23 cellular contexts compared by ENCODE assay signal in the genomic region with DNA sequence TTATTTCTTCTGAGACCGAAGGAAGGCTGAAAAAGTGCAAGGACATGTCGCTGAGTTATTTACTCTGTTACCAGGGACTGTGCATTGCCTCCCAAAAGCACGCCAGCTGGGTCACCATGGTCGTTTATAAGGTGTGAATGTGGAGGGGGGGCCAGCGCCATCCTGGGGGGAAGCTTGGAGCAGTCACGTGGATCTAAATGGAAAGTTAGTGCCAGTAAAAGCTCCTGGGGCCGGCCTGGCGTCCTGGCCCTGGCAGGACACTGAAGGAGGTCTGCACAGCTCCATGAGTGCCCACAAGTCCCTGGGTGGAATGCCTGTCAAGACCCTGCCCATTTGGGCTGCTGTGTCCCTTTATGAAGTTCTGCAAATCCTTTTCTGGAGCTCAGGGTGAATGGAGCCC.
DNase-seq lines count a peak whose midpoint lies in the region; ATAC-seq, FAIRE-seq and TF ChIP-seq lines count a peak whose summit lies in the region.
"Had no signal": no experiment of that assay in that cellular context is flagged by ENCODE, and none has a peak within 500 bp of the region (broad histone marks: within the 10 kb centered on the region; RNA-seq: fewer than 3 reads in every experiment).

No MANE protein-coding gene starts in this region.

- H3K36me3 ChIP-seq in BLaER1, result no peaks in the 10 kb centered on the region
- no peaks in the 10 kb centered on the region for H3K36me3 ChIP-seq in GM23338 (ENCODE audit: insufficient read depth)
- H3K36me3 ChIP-seq in H1 (ENCODE audit: control insufficient read depth in 2 of 4, insufficient read depth in 4 of 4, low read length in 3 of 4), result no peaks in the 10 kb centered on the region; a peak in 1 of 8 replicates
- H3K36me3 ChIP-seq in mesendoderm (ENCODE audit: control insufficient read depth, insufficient read depth, low read length), result no peaks in the 10 kb centered on the region
- H3K36me3 ChIP-seq: BE2C had no signal

- H3K4me1 Mint-ChIP-seq in GM23338, result peaks cover 6% of the 10 kb centered on the region; the same call in 1 of the 3 replicates
- H3K4me1 Mint-ChIP-seq in CD4-positive, alpha-beta T cell (ENCODE audit: low read depth), result peaks cover 5% of the 10 kb centered on the region
- H3K4me1 Mint-ChIP-seq in activated T-cell treated with anti-CD3 and anti-CD28 coated beads, Interleukin-2, amount 50 U/mL, for 4 hours (ENCODE audit: low read depth), result peaks cover 11% of the 10 kb centered on the region

- no peak overlapping the region for H2BK12ac ChIP-seq in H1 (ENCODE audit: low read depth, low read length)

- POLR2A ChIA-PET in H1 (lab: Charles Lee; ENCODE audit: partially characterized antibody), result no interaction called here
- POLR2A ChIA-PET in CD4-positive, alpha-beta T cell (lab: Charles Lee), result no interaction called here

- no peak overlapping the region for H2BK15ac ChIP-seq in H1 (ENCODE audit: low read length)
- no peak overlapping the region for H2BK15ac ChIP-seq in mesendoderm (replicated peaks; ENCODE audit: low read depth)

- no peak overlapping the region for H3K4me3 Mint-ChIP-seq in GM23338
- no peak overlapping the region for H3K4me3 Mint-ChIP-seq in CD4-positive, alpha-beta T cell
- no peak overlapping the region for H3K4me3 Mint-ChIP-seq in activated T-cell treated with anti-CD3 and anti-CD28 coated beads, Interleukin-2, amount 50 U/mL, for 4 hours
- H3K4me3 Mint-ChIP-seq: CD4-positive, CD25-positive, alpha-beta regulatory T cell; CD8-positive, alpha-beta memory T cell had no signal

- H4K91ac ChIP-seq in H1 (replicated peaks; ENCODE audit: insufficient read length, low read length), result no peak overlapping the region

- FAIRE-seq in H1 (lab: Jason Lieb, UNC), result no peak
- FAIRE-seq: A549, D721Med, GM12878, GM19239 had no signal

- no peaks in the 10 kb centered on the region for H4K20me1 ChIP-seq in BLaER1
- H4K20me1 ChIP-seq in GM23338 (replicated peaks; ENCODE audit: insufficient read depth), result no peaks in the 10 kb centered on the region
- no peaks in the 10 kb centered on the region for H4K20me1 ChIP-seq in H1 (replicated peaks in 1 of 2; ENCODE audit: control insufficient read depth in 1 of 2, insufficient read depth in 2 of 2, low read length in 2 of 2)

- peaks cover 5% of the 10 kb centered on the region; the same call in 1 of the 2 replicates for H3K9me2 ChIP-seq in GM23338 (ENCODE audit: insufficient read depth)

- H3K9me3 ChIP-seq in BLaER1, result no peaks in the 10 kb centered on the region
- H3K9me3 ChIP-seq in H1 (ENCODE audit: insufficient read depth in 2 of 2, low read depth in 1 of 2, low read length in 1 of 2), result peaks cover 0 to 2% of the 10 kb centered on the region in 2 experiments; a peak in 1 of 4 replicates
- no peaks in the 10 kb centered on the region for H3K9me3 ChIP-seq in CD4-positive, alpha-beta T cell (ENCODE audit: control insufficient read depth, low read length)

- TF ChIP-seq EP300 in H1 (IDR thresholded peaks at IDR 0.05; ENCODE audit: borderline replicate concordance in 1 of 2, low read depth in 2 of 2, low read length in 2 of 2), result no peak

- DNase-seq in GM23338 (ENCODE audit: low spot score) (no peak), H1 (ENCODE audit: low read depth in 1 of 2, low spot score in 2 of 2) (no peak), mesendoderm (no peak), substantia nigra (lab: John Stamatoyannopoulos, UW) (no peak), hippocampal formation (lab: John Stamatoyannopoulos, UW) (no peak)
- DNase-seq in CD4-positive, alpha-beta T cell, result no peak
- no peak for DNase-seq in activated T-cell treated with anti-CD3 and anti-CD28 coated beads, Interleukin-2, amount 50 U/mL, for 4 hours
- DNase-seq: 8988T; AML-193; BE2C; CD4-positive, CD25-positive, alpha-beta regulatory T cell; CD8-positive, alpha-beta memory T cell; DMS 273 treated with DMSO at 0.1 percent for 48 hours; DMS79; GDM1; GOT3; HCEC 1CT had no signal

- H2BK5ac ChIP-seq in H1 (ENCODE audit: low read depth, low read length) (no peak overlapping the region), mesendoderm (ENCODE audit: low read length) (no peak overlapping the region)

- intact Hi-C loops in CD4-positive, alpha-beta T cell (cut with DNase I, micrococcal nuclease), result no loop called here

- TF ChIP-seq POLR2A in H1 (IDR thresholded peaks at IDR 0.05; ENCODE audit: control extremely low read depth in 1 of 2, low read depth in 2 of 2, low read length in 2 of 2), result no peak

- no peaks in the 10 kb centered on the region for H3K23me2 ChIP-seq in H1 (ENCODE audit: low read depth, low read length)

- H3K79me1 ChIP-seq in H1 (ENCODE audit: low read depth, low read length) (no peaks in the 10 kb centered on the region), mesendoderm (ENCODE audit: low read length) (no peaks in the 10 kb centered on the region)

- H3K36me3 Mint-ChIP-seq in GM23338 (ENCODE audit: low read depth), result no peaks in the 10 kb centered on the region
- H3K36me3 Mint-ChIP-seq in CD4-positive, alpha-beta T cell (ENCODE audit: low read depth), result no peaks in the 10 kb centered on the region
- H3K36me3 Mint-ChIP-seq in activated T-cell treated with anti-CD3 and anti-CD28 coated beads, Interleukin-2, amount 50 U/mL, for 4 hours (ENCODE audit: insufficient read depth), result no peaks in the 10 kb centered on the region
- H3K36me3 Mint-ChIP-seq: CD4-positive, CD25-positive, alpha-beta regulatory T cell; CD8-positive, alpha-beta memory T cell had no signal

- TF ChIP-seq CTCF in GM23338 (conservative IDR thresholded peaks at IDR 0.05; ENCODE audit: low read depth in 2 of 2), result no peak
- TF ChIP-seq CTCF in H1 (IDR thresholded peaks at IDR 0.05; ENCODE audit: control extremely low read depth in 1 of 3, insufficient read depth in 1 of 3, low read depth in 1 of 3, low read length in 3 of 3), result no peak
- TF ChIP-seq CTCF in CD4-positive, alpha-beta T cell (IDR thresholded peaks at IDR 0.05), result no peak

- H3K79me2 ChIP-seq in GM23338 (replicated peaks; ENCODE audit: insufficient read depth) (no peaks in the 10 kb centered on the region), H1 (ENCODE audit: control insufficient read depth in 1 of 2, insufficient read depth in 2 of 2, low read length in 2 of 2) (no peaks in the 10 kb centered on the region), mesendoderm (ENCODE audit: control insufficient read depth, insufficient read depth, low read length) (no peaks in the 10 kb centered on the region)

- H3K23ac ChIP-seq in H1 (ENCODE audit: insufficient read length), result no peak overlapping the region
- peak overlapping the region; percentile 45 for H3K23ac ChIP-seq in mesendoderm (ENCODE audit: low read length)

- H3K27ac ChIP-seq in BLaER1 (peak overlapping the region; percentile 66), GM23338 (ENCODE audit: low read depth) (no peak overlapping the region), H1 (ENCODE audit: low read depth, low read length) (no peak overlapping the region), mesendoderm (ENCODE audit: low read depth, low read length) (no peak overlapping the region), substantia nigra (ENCODE audit: low read depth, low read length, poor library complexity, severe bottlenecking) (no peak overlapping the region)
- no peak overlapping the region for H3K27ac ChIP-seq in CD4-positive, alpha-beta T cell (ENCODE audit: low read depth, low read length)
- H3K27ac ChIP-seq: A549, C4-2B had no signal

- H3K4me3 ChIP-seq in BLaER1 (no peak overlapping the region), GM23338 (no peak overlapping the region), H1 (ENCODE audit: extremely low read depth in 1 of 4, insufficient read depth in 2 of 4, low read depth in 3 of 4, low read length in 4 of 4) (no peak overlapping the region), mesendoderm (ENCODE audit: low read length) (no peak overlapping the region)
- H3K4me3 ChIP-seq: A549, GM12878 had no signal

- H4K5ac ChIP-seq in H1 (ENCODE audit: insufficient read length, low read depth, low read length) (no peak overlapping the region), mesendoderm (ENCODE audit: low read length) (no peak overlapping the region)

- no peak overlapping the region for H3K27ac Mint-ChIP-seq in GM23338
- H3K27ac Mint-ChIP-seq in CD4-positive, alpha-beta T cell, result no peak overlapping the region
- H3K27ac Mint-ChIP-seq: CD4-positive, CD25-positive, alpha-beta regulatory T cell had no signal

- CTCF ChIA-PET in H1 (lab: Charles Lee; ENCODE audit: partially characterized antibody), result interaction anchor here (0.6 to 2.7 kb wide), 22 partner anchors 10 to 670 kb away, joined by 3 to 16 read pairs (median 4); no protein-coding TSS in a partner anchor
- CTCF ChIA-PET in CD4-positive, alpha-beta T cell (lab: Charles Lee), result no interaction called here

- peaks cover 2% of the 10 kb centered on the region; the same call in 1 of the 3 replicates for H3K9me3 Mint-ChIP-seq in GM23338
- H3K9me3 Mint-ChIP-seq in CD4-positive, alpha-beta T cell, result no peaks in the 10 kb centered on the region
- H3K9me3 Mint-ChIP-seq in activated T-cell treated with anti-CD3 and anti-CD28 coated beads, Interleukin-2, amount 50 U/mL, for 4 hours, result no peaks in the 10 kb centered on the region
- H3K9me3 Mint-ChIP-seq: CD8-positive, alpha-beta memory T cell had no signal

- H3K4me2 ChIP-seq in BLaER1 (peak overlapping the region; percentile 92), GM23338 (no peak overlapping the region), H1 (ENCODE audit: insufficient read depth in 1 of 2, low read depth in 2 of 2, low read length in 2 of 2) (no peak overlapping the region), mesendoderm (ENCODE audit: low read length) (no peak overlapping the region)
- H3K4me2 ChIP-seq: A549 had no signal

- no peaks in the 10 kb centered on the region for H3F3A ChIP-seq in GM23338 (replicated peaks; ENCODE audit: low read depth)

- peak overlapping the region; percentile 32; the same call in 1 of the 2 replicates for H2AFZ ChIP-seq in GM23338
- H2AFZ ChIP-seq in H1 (ENCODE audit: low read length), result no peak overlapping the region

- H3K4ac ChIP-seq in H1 (replicated peaks; ENCODE audit: insufficient read length, low read depth, low read length), result no peak overlapping the region
- no peak overlapping the region for H3K4ac ChIP-seq in mesendoderm (ENCODE audit: low read depth, low read length)

- 71% methylated on average over 8 of the region's 8 CpGs; no CpG with 5 or more reads in 1 of the 2 experiments for WGBS in H1 (ENCODE audit: extremely low coverage in 1 of 2, insufficient coverage in 1 of 2, insufficient read length in 1 of 2, insufficient replicate concordance in 2 of 2, low coverage in 1 of 2, low lambda C conversion rate in 2 of 2, missing lambda C conversion rate in 1 of 2), 2 experiments
- no CpG with 5 or more reads among the region's 8 CpGs for WGBS in mesendoderm (ENCODE audit: extremely low coverage, insufficient coverage, low lambda C conversion rate)

- ATAC-seq in GM23338, result no peak
- no peak for ATAC-seq in CD4-positive, alpha-beta T cell (ENCODE audit: poor library complexity)
- ATAC-seq in activated T-cell treated with anti-CD3 and anti-CD28 coated beads, Interleukin-2, amount 50 U/mL, for 4 hours, result no peak
- ATAC-seq: GM12878 had no signal

- H3K56ac ChIP-seq in H1 (replicated peaks; ENCODE audit: insufficient read length, low read depth, low read length) (no peak overlapping the region), mesendoderm (ENCODE audit: low read length) (no peak overlapping the region)

- H3K14ac ChIP-seq in H1 (ENCODE audit: insufficient read length), result no peak overlapping the region

- H3K27me3 ChIP-seq in BLaER1, result no peaks in the 10 kb centered on the region
- no peaks in the 10 kb centered on the region for H3K27me3 ChIP-seq in GM23338 (ENCODE audit: insufficient read depth)
- H3K27me3 ChIP-seq in H1 (replicated peaks in 1 of 4; ENCODE audit: control insufficient read depth in 3 of 4, extremely low read depth in 1 of 4, insufficient read depth in 3 of 4, low read length in 3 of 4), result no peaks in the 10 kb centered on the region
- no peaks in the 10 kb centered on the region for H3K27me3 ChIP-seq in mesendoderm (ENCODE audit: insufficient read depth, low read length, poor library complexity)
- peaks cover 17% of the 10 kb centered on the region for H3K27me3 ChIP-seq in CD4-positive, alpha-beta T cell (ENCODE audit: control insufficient read depth, insufficient read depth, low read length)

- H4K8ac ChIP-seq in H1 (ENCODE audit: extremely low read depth, insufficient read depth, low read length) (peak overlapping the region; percentile 51; the same call in 1 of the 2 replicates), mesendoderm (ENCODE audit: low read depth, low read length) (no peak overlapping the region)

- H2BK120ac ChIP-seq in H1 (replicated peaks; ENCODE audit: low read depth, low read length), result no peak overlapping the region
- H2BK120ac ChIP-seq in mesendoderm (ENCODE audit: low read depth, low read length), result no peak overlapping the region

- H2AK5ac ChIP-seq in H1 (ENCODE audit: low read depth, low read length) (no peak overlapping the region), mesendoderm (ENCODE audit: low read length) (no peak overlapping the region)

- H3K18ac ChIP-seq in H1 (ENCODE audit: extremely low read depth, low read length), result no peak overlapping the region
- H3K18ac ChIP-seq in mesendoderm (ENCODE audit: low read length), result no peak overlapping the region

- no peak overlapping the region for H2BK20ac ChIP-seq in H1 (ENCODE audit: low read length)

- H3K4me1 ChIP-seq in BLaER1 (peaks cover 56% of the 10 kb centered on the region), GM23338 (ENCODE audit: insufficient read depth) (no peaks in the 10 kb centered on the region), H1 (replicated peaks in 1 of 4; ENCODE audit: control insufficient read depth in 3 of 4, insufficient read depth in 4 of 4, low read length in 3 of 4) (peaks cover 0 to 4% (median 1%) of the 10 kb centered on the region in 4 experiments; a peak in 1 of 7 replicates), mesendoderm (ENCODE audit: control insufficient read depth, low read depth, low read length) (no peaks in the 10 kb centered on the region)
- H3K4me1 ChIP-seq: A549, BE2C had no signal

- H3K9ac ChIP-seq in BLaER1 (no peak overlapping the region), H1 (replicated peaks in 1 of 4; ENCODE audit: extremely low read depth in 1 of 4, low read depth in 3 of 4, low read length in 3 of 4) (no peak overlapping the region), mesendoderm (ENCODE audit: low read length) (no peak overlapping the region)

- no peak for TF ChIP-seq RAD21 in H1 (IDR thresholded peaks at IDR 0.05 in 1 of 2, conservative IDR thresholded peaks at IDR 0.05 in 1 of 2; ENCODE audit: low read depth in 2 of 2, low read length in 2 of 2)

- H3K27me3 Mint-ChIP-seq in GM23338 (ENCODE audit: insufficient read depth, low read depth, poor library complexity), result peaks cover 9% of the 10 kb centered on the region
- H3K27me3 Mint-ChIP-seq in CD4-positive, alpha-beta T cell, result peaks cover 40% of the 10 kb centered on the region
- peaks cover 21% of the 10 kb centered on the region for H3K27me3 Mint-ChIP-seq in activated T-cell treated with anti-CD3 and anti-CD28 coated beads, Interleukin-2, amount 50 U/mL, for 4 hours (ENCODE audit: low read depth)
